In the genomic region with DNA sequence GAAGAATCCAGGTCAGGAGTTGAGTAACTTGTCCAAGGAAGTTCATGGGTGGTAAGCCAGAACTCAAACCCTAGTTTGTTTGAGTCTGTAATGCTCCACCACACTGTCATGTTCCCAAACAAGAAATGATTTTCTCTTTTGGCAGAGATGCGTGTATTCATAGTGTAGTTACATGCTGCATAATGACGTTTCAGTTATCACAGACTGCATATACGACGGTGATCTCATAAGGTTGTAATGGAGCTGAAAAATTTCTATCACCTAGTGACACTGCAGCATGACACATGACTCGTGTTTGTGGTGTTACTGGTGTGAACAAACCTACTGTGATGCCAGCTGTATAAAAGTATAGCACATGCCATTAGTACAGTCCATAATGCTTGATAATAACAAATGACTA, we compare ENCODE assay signal across 1 cellular context.
TF ChIP-seq lines count a peak whose summit lies in the region.

No MANE protein-coding gene starts in this region.

TF ChIP-seq in HEK293, 187 proteins besides CTCF, POLR2A, EP300 and RAD21 (continued from another document):
- TF ChIP-seq, protein P1, sequence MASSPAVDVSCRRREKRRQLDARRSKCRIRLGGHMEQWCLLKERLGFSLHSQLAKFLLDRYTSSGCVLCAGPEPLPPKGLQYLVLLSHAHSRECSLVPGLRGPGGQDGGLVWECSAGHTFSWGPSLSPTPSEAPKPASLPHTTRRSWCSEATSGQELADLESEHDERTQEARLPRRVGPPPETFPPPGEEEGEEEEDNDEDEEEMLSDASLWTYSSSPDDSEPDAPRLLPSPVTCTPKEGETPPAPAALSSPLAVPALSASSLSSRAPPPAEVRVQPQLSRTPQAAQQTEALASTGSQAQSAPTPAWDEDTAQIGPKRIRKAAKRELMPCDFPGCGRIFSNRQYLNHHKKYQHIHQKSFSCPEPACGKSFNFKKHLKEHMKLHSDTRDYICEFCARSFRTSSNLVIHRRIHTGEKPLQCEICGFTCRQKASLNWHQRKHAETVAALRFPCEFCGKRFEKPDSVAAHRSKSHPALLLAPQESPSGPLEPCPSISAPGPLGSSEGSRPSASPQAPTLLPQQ (tag by site-specific recombination; IDR thresholded peaks at IDR 0.05), result no peak
- TF ChIP-seq ZNF175 (tag by site-specific recombination; IDR thresholded peaks at IDR 0.05) (no peak), ZFP41 (tag by site-specific recombination; IDR thresholded peaks at IDR 0.05; ENCODE audit: borderline replicate concordance) (no peak), ZNF600 (tag by site-specific recombination; IDR thresholded peaks at IDR 0.05) (peak; percentile 48; the same call in 1 of the 2 replicates), ZNF174 (tag by site-specific recombination; IDR thresholded peaks at IDR 0.05) (no peak), ZNF629 (tag by site-specific recombination; IDR thresholded peaks at IDR 0.05) (peak; percentile 85), ZNF558 (tag by site-specific recombination; IDR thresholded peaks at IDR 0.05) (no peak; the same call in 1 of the 2 replicates), ZNF555 (tag by site-specific recombination; conservative IDR thresholded peaks at IDR 0.05) (no peak), ZNF366 (tag by site-specific recombination; conservative IDR thresholded peaks at IDR 0.05) (peak; percentile 54; the same call in 1 of the 2 replicates)
- TF ChIP-seq, protein P2, sequence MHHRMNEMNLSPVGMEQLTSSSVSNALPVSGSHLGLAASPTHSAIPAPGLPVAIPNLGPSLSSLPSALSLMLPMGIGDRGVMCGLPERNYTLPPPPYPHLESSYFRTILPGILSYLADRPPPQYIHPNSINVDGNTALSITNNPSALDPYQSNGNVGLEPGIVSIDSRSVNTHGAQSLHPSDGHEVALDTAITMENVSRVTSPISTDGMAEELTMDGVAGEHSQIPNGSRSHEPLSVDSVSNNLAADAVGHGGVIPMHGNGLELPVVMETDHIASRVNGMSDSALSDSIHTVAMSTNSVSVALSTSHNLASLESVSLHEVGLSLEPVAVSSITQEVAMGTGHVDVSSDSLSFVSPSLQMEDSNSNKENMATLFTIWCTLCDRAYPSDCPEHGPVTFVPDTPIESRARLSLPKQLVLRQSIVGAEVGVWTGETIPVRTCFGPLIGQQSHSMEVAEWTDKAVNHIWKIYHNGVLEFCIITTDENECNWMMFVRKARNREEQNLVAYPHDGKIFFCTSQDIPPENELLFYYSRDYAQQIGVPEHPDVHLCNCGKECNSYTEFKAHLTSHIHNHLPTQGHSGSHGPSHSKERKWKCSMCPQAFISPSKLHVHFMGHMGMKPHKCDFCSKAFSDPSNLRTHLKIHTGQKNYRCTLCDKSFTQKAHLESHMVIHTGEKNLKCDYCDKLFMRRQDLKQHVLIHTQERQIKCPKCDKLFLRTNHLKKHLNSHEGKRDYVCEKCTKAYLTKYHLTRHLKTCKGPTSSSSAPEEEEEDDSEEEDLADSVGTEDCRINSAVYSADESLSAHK (tag by site-specific recombination; IDR thresholded peaks at IDR 0.05), result no peak
